In the genomic region with DNA sequence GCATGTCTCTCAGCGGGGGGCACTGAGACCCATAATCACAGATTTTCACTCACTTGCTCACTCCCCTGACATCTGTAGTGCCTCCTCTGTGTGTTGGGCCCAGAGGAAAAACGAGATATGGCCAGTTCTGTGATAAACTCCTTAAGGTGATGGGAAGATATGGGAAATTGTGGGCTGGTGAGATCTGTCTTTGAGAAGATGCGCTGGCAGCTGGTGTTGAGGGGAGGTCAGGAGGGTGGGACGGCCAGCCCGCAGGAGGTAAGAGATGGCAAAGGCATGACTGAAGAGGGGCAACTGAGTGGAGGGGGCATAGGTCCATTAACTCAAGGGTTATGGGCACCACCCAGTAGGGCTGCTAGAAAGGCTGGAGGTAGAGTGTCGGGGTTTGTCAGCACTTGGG, we compare ENCODE assay signal across 19 cellular contexts.
"Had no signal": no experiment of that assay in that cellular context is flagged by ENCODE, and none has a peak within 500 bp of the region (broad histone marks: within the 10 kb centered on the region; RNA-seq: fewer than 3 reads in every experiment).

No MANE protein-coding gene starts in this region.

- H3K27me3 ChIP-seq: heart left ventricle, pancreas, tibial nerve, upper lobe of right lung, vagina had no signal

- DNase-seq: dermis blood vessel endothelial cell; endodermal cell; foreskin melanocyte; hippocampal formation; left colon; occipital lobe; pancreas; right cardiac atrium; small intestine; stimulated activated CD4-positive, alpha-beta T cell treated with anti-CD3 and anti-CD28 coated beads, Interleukin-12 subunit alpha, Interleukin-12 subunit beta, amount 100 ng/mL, for 4 hours; stimulated activated CD4-positive, alpha-beta T cell treated with anti-CD3 and anti-CD28 coated beads, Interleukin-2, amount 100 ng/mL, for 48 hours; stimulated activated naive CD8-positive, alpha-beta T cell treated with anti-CD3 and anti-CD28 coated beads, Interleukin-15, Interleukin-2, amounts not matched to agents 100 U/mL and 50 U/mL, for 24 hours; upper lobe of right lung had no signal

- ATAC-seq: heart left ventricle; left colon; natural killer cell treated with Interleukin-12 subunit alpha and Interleukin-12 subunit beta and Interleukin-15 and Interleukin-18, amount 100 ng/mL, for 72 hours; pancreas; right cardiac atrium; stimulated activated naive CD8-positive, alpha-beta T cell treated with anti-CD3 and anti-CD28 coated beads, Interleukin-15, Interleukin-2, amounts not matched to agents 100 U/mL and 50 U/mL, for 24 hours; upper lobe of right lung had no signal

- H3K9me3 ChIP-seq: heart left ventricle, pancreas, tibial nerve, upper lobe of right lung, vagina had no signal

- H3K4me1 Mint-ChIP-seq: endodermal cell, mesothelial cell of epicardium had no signal

- H3K4me3 Mint-ChIP-seq: endodermal cell; mesothelial cell of epicardium; natural killer cell treated with Interleukin-12 subunit alpha and Interleukin-12 subunit beta and Interleukin-15 and Interleukin-18, amount 100 ng/mL, for 72 hours had no signal

- H3K27ac ChIP-seq: heart left ventricle, pancreas, tibial nerve, upper lobe of right lung, vagina had no signal

- H3K4me3 ChIP-seq: heart left ventricle, pancreas, tibial nerve, upper lobe of right lung, vagina had no signal

- H3K27me3 Mint-ChIP-seq: natural killer cell treated with Interleukin-12 subunit alpha and Interleukin-12 subunit beta and Interleukin-15 and Interleukin-18, amount 100 ng/mL, for 72 hours; progenitor cell of endocrine pancreas had no signal

- H3K27ac Mint-ChIP-seq: endodermal cell; mesothelial cell of epicardium; natural killer cell treated with Interleukin-12 subunit alpha and Interleukin-12 subunit beta and Interleukin-15 and Interleukin-18, amount 100 ng/mL, for 72 hours; progenitor cell of endocrine pancreas had no signal

- H3K9me3 Mint-ChIP-seq: endodermal cell; natural killer cell treated with Interleukin-12 subunit alpha and Interleukin-12 subunit beta and Interleukin-15 and Interleukin-18, amount 100 ng/mL, for 72 hours had no signal

- H3K4me1 ChIP-seq: heart left ventricle, pancreas, tibial nerve, upper lobe of right lung, vagina had no signal
